24 cellular contexts compared by ENCODE assay signal in genomic region chr6:148799647-148800046, GRCh38. TPM values are rescaled to one million over a fixed set of nuclear protein-coding genes. Genes with fewer than 3 reads are reported as not detected.
DNase-seq lines count a peak whose midpoint lies in the region; ATAC-seq and TF ChIP-seq lines count a peak whose summit lies in the region.
"Had no signal": no experiment of that assay in that cellular context is flagged by ENCODE, and none has a peak within 500 bp of the region (broad histone marks: within the 10 kb centered on the region; RNA-seq: fewer than 3 reads in every experiment).

No MANE protein-coding gene starts in this region.

- no peaks in the 10 kb centered on the region for H3K36me3 ChIP-seq in right atrium auricular region
- H3K36me3 ChIP-seq: SJSA1 had no signal

- H3K27ac Mint-ChIP-seq in T-helper 17 cell, result peak overlapping the region; percentile 39
- H3K27ac Mint-ChIP-seq: CD8-positive, alpha-beta T cell; IgD-negative memory B cell; T-cell; T-helper 2 cell treated with Interferon-gamma antibody and Interleukin-4, amounts not matched to agents 5 μg/mL and 100 μg/mL, for 36 hours had no signal

- no peaks in the 10 kb centered on the region for H3K27me3 Mint-ChIP-seq in T-helper 17 cell
- H3K27me3 Mint-ChIP-seq: IgD-negative memory B cell had no signal

- H3K4me1 Mint-ChIP-seq in T-helper 17 cell, result peaks cover 40% of the 10 kb centered on the region

- H3K4me3 ChIP-seq in right atrium auricular region, result no peak overlapping the region
- H3K4me3 ChIP-seq: GM12878, SJSA1 had no signal

- no peaks in the 10 kb centered on the region for H3K27me3 ChIP-seq in right atrium auricular region
- H3K27me3 ChIP-seq: SJSA1 had no signal

- intact Hi-C loops in Right ventricle myocardium superior (cut with DNase I), result no loop called here

- no peak for TF ChIP-seq CTCF in right atrium auricular region (IDR thresholded peaks at IDR 0.05)

- no peak for DNase-seq in Right ventricle myocardium superior
- DNase-seq in right atrium auricular region (ENCODE audit: low spot score), result no peak
- DNase-seq in MV-4-11 (lab: John Stamatoyannopoulos, UW), result peak; percentile 12
- no peak for DNase-seq in T-helper 17 cell
- no peak for DNase-seq in ecto neural progenitor cell (ENCODE audit: low spot score)
- DNase-seq: AML-193; Caco-2; CD8-positive, alpha-beta T cell; DMS79; EL; GDM1; NCI-H1048; NCI-H1417; NCI-H1694; NCI-H2029 treated with DMSO at 0.1 percent for 48 hours; NCI-H526 treated with DMSO at 0.1 percent for 48 hours; T-cell had no signal

- no peak for TF ChIP-seq POLR2A in GM18505 (IDR thresholded peaks at IDR 0.05; ENCODE audit: borderline replicate concordance, extremely low read depth, insufficient read depth, insufficient read length)

- H3K27ac ChIP-seq in right atrium auricular region, result no peak overlapping the region
- H3K27ac ChIP-seq: C4-2B, SJSA1 had no signal

- H3K9me3 ChIP-seq in right atrium auricular region, result no peaks in the 10 kb centered on the region
- no peaks in the 10 kb centered on the region for H3K9me3 ChIP-seq in T-helper 17 cell (ENCODE audit: control insufficient read depth, low read length, poor library complexity, severe bottlenecking)
- H3K9me3 ChIP-seq: Caco-2, SJSA1 had no signal

- H3K36me3 Mint-ChIP-seq in T-helper 17 cell (ENCODE audit: low read depth), result peaks cover 3% of the 10 kb centered on the region
- H3K36me3 Mint-ChIP-seq: CD8-positive, alpha-beta T cell; T-cell had no signal

- no peaks in the 10 kb centered on the region for H3K4me1 ChIP-seq in right atrium auricular region
- H3K4me1 ChIP-seq: Caco-2, SJSA1 had no signal

- peak; percentile 31 for ATAC-seq in Right ventricle myocardium superior (ENCODE audit: poor library complexity)
- no peak for ATAC-seq in T-helper 17 cell
- ATAC-seq in HG03097 (IDR thresholded peaks at IDR 0.05; ENCODE audit: low FRiP score, unreplicated experiment), result no peak
- no peak for ATAC-seq in GM18505 (IDR thresholded peaks at IDR 0.05; ENCODE audit: unreplicated experiment)
- ATAC-seq: CD8-positive, alpha-beta T cell; GM12878; T-cell had no signal

- H3K4me3 Mint-ChIP-seq in T-helper 17 cell, result no peak overlapping the region
- H3K4me3 Mint-ChIP-seq: CD8-positive, alpha-beta T cell; T-cell; T-helper 2 cell treated with Interferon-gamma antibody and Interleukin-4, amounts not matched to agents 5 μg/mL and 100 μg/mL, for 36 hours had no signal

RNA-seq across cellular contexts. Expression of gene UST, which starts 52.8 kb away (rescaled TPM):
- total RNA-seq in Right ventricle myocardium superior (3.9 TPM), right atrium auricular region (1 to 10 TPM; 4.3 to 5.3 TPM), T-helper 17 cell (1 to 10 TPM; 3.8 to 7.3 TPM)
- total RNA-seq: Caco-2 had no signal
